ENCODE assay signal across 9 cellular contexts in the genomic region with DNA sequence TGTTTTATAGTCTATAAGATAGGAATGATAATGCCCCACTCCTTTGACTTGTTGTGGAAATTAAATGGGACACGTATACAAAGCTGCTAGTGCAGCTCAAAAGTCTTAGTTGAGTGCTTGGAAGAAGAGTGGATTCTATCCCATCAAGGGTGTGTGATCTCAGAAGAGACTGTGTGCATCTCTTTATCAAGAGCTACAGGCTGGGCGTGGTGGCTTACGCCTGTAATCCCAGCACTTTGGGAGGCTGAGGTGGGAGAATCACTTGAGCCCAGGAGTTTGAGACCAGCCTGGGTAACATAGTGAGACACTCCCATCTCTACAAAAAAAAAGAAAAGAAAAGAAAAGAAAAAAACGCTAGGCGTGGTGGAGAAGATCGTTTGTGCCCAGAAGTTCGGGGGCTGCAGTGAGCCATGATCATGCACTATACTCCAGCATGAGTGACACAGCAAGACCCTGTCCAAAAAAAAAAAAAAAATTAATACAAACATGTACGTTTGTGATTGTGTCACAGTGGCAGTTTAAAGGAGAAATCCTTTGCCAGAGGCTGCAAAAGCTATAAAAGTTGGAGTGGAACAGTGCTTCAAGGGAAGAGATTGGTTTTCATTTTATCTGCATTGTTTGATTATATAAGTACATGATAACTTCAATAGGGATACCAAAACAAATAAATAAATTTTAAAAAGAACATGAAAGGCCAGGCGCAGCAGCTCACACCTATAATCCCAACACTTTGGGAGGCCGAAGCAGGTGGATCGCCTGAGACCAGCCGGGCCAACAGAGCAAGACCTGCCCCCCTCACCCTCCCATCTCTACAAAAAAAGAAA. TPM values are rescaled to one million over a fixed set of nuclear protein-coding genes. Genes with fewer than 3 reads are reported as not detected.
A peak's percentile ranks its signal among the peaks of the same experiment; 100 is the strongest.
DNase-seq lines count a peak whose midpoint lies in the region; ATAC-seq and TF ChIP-seq lines count a peak whose summit lies in the region.
"Had no signal": no experiment of that assay in that cellular context is flagged by ENCODE, and none has a peak within 500 bp of the region (broad histone marks: within the 10 kb centered on the region; RNA-seq: fewer than 3 reads in every experiment).

No MANE protein-coding gene starts in this region.

- peak overlapping the region; percentile 96 for H3K27ac Mint-ChIP-seq in stimulated activated effector memory CD8-positive, alpha-beta T cell treated with anti-CD3 and anti-CD28 coated beads, Interleukin-12 subunit alpha, Interleukin-12 subunit beta, amount 100 ng/mL, for 72 hours

- H3K27ac ChIP-seq in WERI-Rb-1 (no peak overlapping the region), left ventricle myocardium inferior (replicated peaks) (peak overlapping the region; percentile 95)

- peaks cover 28% of the 10 kb centered on the region for H3K36me3 Mint-ChIP-seq in stimulated activated effector memory CD8-positive, alpha-beta T cell treated with anti-CD3 and anti-CD28 coated beads, Interleukin-12 subunit alpha, Interleukin-12 subunit beta, amount 100 ng/mL, for 72 hours

- no peaks in the 10 kb centered on the region for H3K27me3 ChIP-seq in WERI-Rb-1 (ENCODE audit: insufficient read depth, low read depth, severe bottlenecking)
- no peaks in the 10 kb centered on the region for H3K27me3 ChIP-seq in left ventricle myocardium inferior (ENCODE audit: low read depth)

- H3K4me3 ChIP-seq in WERI-Rb-1 (ENCODE audit: low read depth, low read length) (peak overlapping the region; percentile 82), left ventricle myocardium inferior (peak overlapping the region; percentile 85)

- H3K9me3 Mint-ChIP-seq in stimulated activated effector memory CD8-positive, alpha-beta T cell treated with anti-CD3 and anti-CD28 coated beads, Interleukin-12 subunit alpha, Interleukin-12 subunit beta, amount 100 ng/mL, for 72 hours, result no peaks in the 10 kb centered on the region

- intact Hi-C loops in left ventricle myocardium inferior (cut with micrococcal nuclease), result no loop called here
- intact Hi-C loops in posterior cingulate gyrus (cut with DNase I), result loop anchor here (5.0 to 10.0 kb wide), 4 partner anchors 158 to 658 kb away; partner anchors contain the start of gene SNAPC5

- peaks cover 33% of the 10 kb centered on the region for H3K4me1 Mint-ChIP-seq in stimulated activated effector memory CD8-positive, alpha-beta T cell treated with anti-CD3 and anti-CD28 coated beads, Interleukin-12 subunit alpha, Interleukin-12 subunit beta, amount 100 ng/mL, for 72 hours

- TF ChIP-seq CTCF in WERI-Rb-1 (IDR thresholded peaks at IDR 0.05; ENCODE audit: low read depth, low read length) (no peak), left ventricle myocardium inferior (IDR thresholded peaks at IDR 0.05; ENCODE audit: borderline replicate concordance) (no peak)

- H3K9me3 ChIP-seq in WERI-Rb-1 (ENCODE audit: severe bottlenecking), result no peaks in the 10 kb centered on the region
- H3K9me3 ChIP-seq in left ventricle myocardium inferior (replicated peaks), result no peaks in the 10 kb centered on the region

- peak in 63 of 76 experiments; percentile 9 to 78 (median 49) for DNase-seq in HUDEP-2 (lab: John Stamatoyannopoulos, UW; ENCODE audit: unreplicated experiment in 76 of 76)
- DNase-seq in WERI-Rb-1, result no peak
- DNase-seq in left ventricle myocardium inferior, result no peak
- no peak for DNase-seq in stimulated activated effector memory CD8-positive, alpha-beta T cell treated with anti-CD3 and anti-CD28 coated beads, Interleukin-12 subunit alpha, Interleukin-12 subunit beta, amount 100 ng/mL, for 72 hours (ENCODE audit: low spot score in 2 of 2)
- DNase-seq in posterior cingulate gyrus, result no peak

- ATAC-seq in stimulated activated effector memory CD8-positive, alpha-beta T cell treated with anti-CD3 and anti-CD28 coated beads, Interleukin-12 subunit alpha, Interleukin-12 subunit beta, amount 100 ng/mL, for 72 hours, result no peak
- ATAC-seq in GM19023 (IDR thresholded peaks at IDR 0.05; ENCODE audit: unreplicated experiment), result no peak
- no peak for ATAC-seq in GM21723 (IDR thresholded peaks at IDR 0.05; ENCODE audit: unreplicated experiment)
- no peak for ATAC-seq in GM19463 (IDR thresholded peaks at IDR 0.05; ENCODE audit: unreplicated experiment)

- H3K36me3 ChIP-seq in WERI-Rb-1, result no peaks in the 10 kb centered on the region
- H3K36me3 ChIP-seq in left ventricle myocardium inferior, result no peaks in the 10 kb centered on the region

- peaks cover 43% of the 10 kb centered on the region for H3K4me1 ChIP-seq in left ventricle myocardium inferior

- H3K4me3 Mint-ChIP-seq in stimulated activated effector memory CD8-positive, alpha-beta T cell treated with anti-CD3 and anti-CD28 coated beads, Interleukin-12 subunit alpha, Interleukin-12 subunit beta, amount 100 ng/mL, for 72 hours, result peak overlapping the region; percentile 77

RNA-seq across cellular contexts. Expression of gene DIS3L, which starts 0.9 kb away (rescaled TPM):
- total RNA-seq in left ventricle myocardium inferior, result 36.6 TPM

RNA-seq across cellular contexts. Expression of gene MEGF11, which starts 38.9 kb away (rescaled TPM):
- not detected for total RNA-seq in left ventricle myocardium inferior
- total RNA-seq: activated CD8-positive, alpha-beta memory T cell treated with anti-CD3 and anti-CD28 coated beads for 36 hours had no signal

Comparison
In these comparisons a context has a peak if more than half of its experiments do, and no peak if none do; other contexts are left out.
1. DNase-seq: peak in HUDEP-2 (63 of 76); none in WERI-Rb-1 (single experiment), left ventricle myocardium inferior (single experiment), stimulated activated effector memory CD8-positive, alpha-beta T cell treated with anti-CD3 and anti-CD28 coated beads, Interleukin-12 subunit alpha, Interleukin-12 subunit beta, amount 100 ng/mL, for 72 hours (0 of 2) and posterior cingulate gyrus (0 of 10).